ENCODE assay signal across 8 cellular contexts in genomic region chr7:151351027-151351426, GRCh38. TPM values are rescaled to one million over a fixed set of nuclear protein-coding genes. Genes with fewer than 3 reads are reported as not detected.
DNase-seq lines count a peak whose midpoint lies in the region; ATAC-seq and TF ChIP-seq lines count a peak whose summit lies in the region.

No MANE protein-coding gene starts in this region.

- no peak overlapping the region for H4K5ac ChIP-seq in H9 (ENCODE audit: insufficient read length, low read depth, low read length)

- no peaks in the 10 kb centered on the region for H4K20me1 ChIP-seq in H9 (ENCODE audit: control insufficient read depth, insufficient read depth, insufficient read length)

- H2BK120ac ChIP-seq in H9 (ENCODE audit: low read depth, low read length, poor library complexity, severe bottlenecking) = no peak overlapping the region

- no peaks in the 10 kb centered on the region for H3K9me3 Mint-ChIP-seq in H9

- H4K91ac ChIP-seq in H9 (ENCODE audit: insufficient read length, low read depth, low read length) = no peak overlapping the region

- H3K9me3 ChIP-seq in H9 (ENCODE audit: control insufficient read depth, low read depth, low read length) = no peaks in the 10 kb centered on the region

- no peak overlapping the region for H2AFZ ChIP-seq in H9 (ENCODE audit: low read length)

- no peak overlapping the region for H3K4me3 ChIP-seq in AG04449 (ENCODE audit: low read depth, low read length)

- no peak overlapping the region for H3K4me3 Mint-ChIP-seq in H9

- H3K4me2 ChIP-seq in H9 (ENCODE audit: insufficient read depth, insufficient read length, low read length) = no peak overlapping the region

- no peak overlapping the region for H3K9ac ChIP-seq in H9 (ENCODE audit: extremely low read depth, insufficient read length, low read length)

- WGBS in H9 (ENCODE audit: extremely low coverage, insufficient read length, low lambda C conversion rate) = no CpG with 5 or more reads among the region's 8 CpGs

- H3K79me1 ChIP-seq in H9 (ENCODE audit: insufficient read depth, low read depth, low read length, poor library complexity, severe bottlenecking) = no peaks in the 10 kb centered on the region

- CTCF ChIA-PET in AG04449 (lab: Yijun Ruan, JAX) = interaction anchor here (0.7 to 9.8 kb wide), 18 partner anchors 8 to 432 kb away, joined by 3 to 191 read pairs (median 6); partner anchors contain the start of genes NUB1 and WDR86

- H3T11ph ChIP-seq in H9 (ENCODE audit: low read length) = no peak overlapping the region

- no peak overlapping the region for H2AK5ac ChIP-seq in H9 (ENCODE audit: insufficient read length, low read length)

- H4K8ac ChIP-seq in H9 (replicated peaks; ENCODE audit: insufficient read length, low read depth, low read length) = no peak overlapping the region

- H3K56ac ChIP-seq in H9 (ENCODE audit: insufficient read length, low read depth, low read length) = no peak overlapping the region

- no peak overlapping the region for H2BK20ac ChIP-seq in H9 (ENCODE audit: low read depth, low read length, poor library complexity, severe bottlenecking)

- no peak overlapping the region for H3K18ac ChIP-seq in H9 (ENCODE audit: insufficient read length, low read depth, low read length)

- no peaks in the 10 kb centered on the region for H3K79me2 ChIP-seq in H9 (ENCODE audit: insufficient read depth, low read length)

- POLR2A ChIA-PET in AG04449 (lab: Yijun Ruan, JAX) = no interaction called here

- no peak overlapping the region for H2BK15ac ChIP-seq in H9 (ENCODE audit: low read depth, low read length)

- H3K4ac ChIP-seq in H9 (ENCODE audit: low read depth, low read length) = no peak overlapping the region

- H3K4me1 ChIP-seq in H9 (ENCODE audit: insufficient read depth, low read length) = no peaks in the 10 kb centered on the region

- DNase-seq in AG04449 (ENCODE audit: low read depth, low spot score) (no peak), H9 (peak; percentile 54), iPS-NIHi7 (ENCODE audit: extremely low spot score) (peak; percentile 66), NCI-H1092 treated with DMSO at 0.1 percent for 48 hours (lab: John Stamatoyannopoulos, UW) (no peak), epidermal melanocyte (ENCODE audit: insufficient read length, low spot score) (no peak), midbrain (lab: John Stamatoyannopoulos, UW) (no peak)
- DNase-seq in activated CD4-positive, alpha-beta T cell treated with anti-CD3 and anti-CD28 coated beads, Interleukin-2, amount 50 U/mL, for 4 hours = peak; percentile 23 to 29

- H3K27ac ChIP-seq in H9 (ENCODE audit: insufficient read length, low read depth, low read length) = no peak overlapping the region

- no peak overlapping the region for H3K14ac ChIP-seq in H9 (ENCODE audit: insufficient read depth, low read length)

- TF ChIP-seq CTCF in AG04449 (IDR thresholded peaks at IDR 0.05; ENCODE audit: insufficient read depth, low read length, missing control alignments) (peak; percentile 1), H9 (conservative IDR thresholded peaks at IDR 0.05) (peak; percentile 71)

- no peaks in the 10 kb centered on the region for H3K27me3 Mint-ChIP-seq in H9 (ENCODE audit: low read depth)

- H3K23ac ChIP-seq in H9 (ENCODE audit: insufficient read length, low read depth, low read length) = no peak overlapping the region

- peaks cover 0 to 4% of the 10 kb centered on the region in 2 experiments; a peak in 1 of 4 replicates for H3K4me1 Mint-ChIP-seq in H9

- ATAC-seq in GM18907 (IDR thresholded peaks at IDR 0.05; ENCODE audit: unreplicated experiment) = no peak

- no peak overlapping the region for H2BK5ac ChIP-seq in H9 (ENCODE audit: insufficient read length, low read length)

- H3K27me3 ChIP-seq in H9 (ENCODE audit: insufficient read depth, low read length) = no peaks in the 10 kb centered on the region

- no peak overlapping the region for H2BK12ac ChIP-seq in H9 (ENCODE audit: insufficient read length, low read depth, low read length)

- no peak overlapping the region for H3K27ac Mint-ChIP-seq in H9

- no peaks in the 10 kb centered on the region for H3K23me2 ChIP-seq in H9 (ENCODE audit: insufficient read length, low read depth, low read length, poor library complexity, severe bottlenecking)

- peaks cover 10 to 79% (median 62%) of the 10 kb centered on the region in 3 experiments; a peak in 6 of 7 replicates for H3K36me3 Mint-ChIP-seq in H9 (ENCODE audit: insufficient read depth in 1 of 3, low read depth in 3 of 3)

RNA-seq across cellular contexts. Expression of gene NUB1, which starts 9.4 kb away (rescaled TPM):
- total RNA-seq in H9 (2021) = 45.8 and 48.5 TPM in 2 replicates

RNA-seq across cellular contexts. Expression of gene WDR86, which starts 58.8 kb away (rescaled TPM):
- 8.1 and 9.4 TPM in 2 replicates for total RNA-seq in H9 (2021)

Comparison
In these comparisons a context has a peak if more than half of its experiments do, and no peak if none do; other contexts are left out.
1. DNase-seq: peak in H9 (single experiment), activated CD4-positive, alpha-beta T cell treated with anti-CD3 and anti-CD28 coated beads, Interleukin-2, amount 50 U/mL, for 4 hours (2 of 2) and iPS-NIHi7 (single experiment); none in AG04449 (single experiment), NCI-H1092 treated with DMSO at 0.1 percent for 48 hours (single experiment), epidermal melanocyte (single experiment) and midbrain (single experiment).